Comparison of ENCODE assay signal across 14 cellular contexts in the genomic region with DNA sequence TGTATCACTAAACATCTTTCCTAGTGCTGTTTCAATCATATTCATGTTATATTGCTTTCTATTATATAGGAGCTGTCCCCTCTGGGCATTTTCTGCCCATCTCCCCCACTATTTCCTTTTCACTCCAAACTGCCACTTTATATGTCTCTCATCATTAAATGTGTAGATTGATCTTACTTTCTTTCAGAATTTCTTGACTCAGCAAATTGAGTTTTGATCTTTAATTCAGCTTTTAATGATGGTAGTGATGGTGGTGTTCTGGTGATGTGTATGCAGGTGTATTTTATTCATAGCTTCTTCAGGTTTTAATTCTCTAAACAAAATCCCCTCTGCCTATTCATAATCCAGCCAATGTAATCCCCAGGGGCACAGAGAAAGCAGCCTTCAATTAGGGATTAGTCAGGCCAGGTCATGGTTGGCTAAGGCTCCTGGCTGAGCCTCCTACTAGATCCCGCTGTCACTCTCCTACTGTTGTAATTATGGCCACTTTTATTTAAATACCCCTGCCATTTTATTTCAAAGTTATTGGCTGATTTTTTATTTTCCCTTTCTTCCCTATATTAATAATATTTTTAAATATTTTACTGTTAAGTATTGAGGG.
DNase-seq lines count a peak whose midpoint lies in the region; ATAC-seq, FAIRE-seq and TF ChIP-seq lines count a peak whose summit lies in the region.
"Had no signal": no experiment of that assay in that cellular context is flagged by ENCODE, and none has a peak within 500 bp of the region (broad histone marks: within the 10 kb centered on the region; RNA-seq: fewer than 3 reads in every experiment).

No MANE protein-coding gene starts in this region.

- H3K27ac Mint-ChIP-seq in activated T-helper 1 cell treated with anti-CD3 and anti-CD28 coated beads, Interleukin-12 subunit alpha, Interleukin-12 subunit beta, Interleukin-2, Interleukin-4 antibody, amounts not matched to agents 30 ng/mL and 10 ng/mL and 1 ng/mL, durations not matched to agents 14 hours and 24 hours and 36 hours, result no peak overlapping the region
- H3K27ac Mint-ChIP-seq: CD8-positive, alpha-beta memory T cell had no signal

- H2BK5ac ChIP-seq in H1 (ENCODE audit: low read depth, low read length), result no peak overlapping the region

- CTCF ChIA-PET in A549 (lab: Yijun Ruan, JAX) (no interaction called here), H1 (lab: Charles Lee; ENCODE audit: partially characterized antibody) (no interaction called here)

- H3K4me2 ChIP-seq in A549 (no peak overlapping the region), H1 (ENCODE audit: insufficient read depth in 1 of 2, low read depth in 2 of 2, low read length in 2 of 2) (no peak overlapping the region)
- H3K4me2 ChIP-seq: BLaER1 had no signal

- no peak for TF ChIP-seq RAD21 in A549 (conservative IDR thresholded peaks at IDR 0.05 in 1 of 2, IDR thresholded peaks at IDR 0.05 in 1 of 2)
- TF ChIP-seq RAD21 in H1 (IDR thresholded peaks at IDR 0.05 in 1 of 2, conservative IDR thresholded peaks at IDR 0.05 in 1 of 2; ENCODE audit: low read depth in 2 of 2, low read length in 2 of 2), result no peak

- H4K91ac ChIP-seq in H1 (replicated peaks; ENCODE audit: insufficient read length, low read length), result no peak overlapping the region

- no peaks in the 10 kb centered on the region; the same call in 1 of the 2 replicates for H3K23me2 ChIP-seq in H1 (ENCODE audit: low read depth, low read length)

- no peaks in the 10 kb centered on the region for H3K4me1 ChIP-seq in A549
- no peaks in the 10 kb centered on the region for H3K4me1 ChIP-seq in BE2C
- H3K4me1 ChIP-seq in H1 (replicated peaks in 1 of 4; ENCODE audit: control insufficient read depth in 3 of 4, insufficient read depth in 4 of 4, low read length in 3 of 4), result no peaks in the 10 kb centered on the region
- H3K4me1 ChIP-seq: BLaER1 had no signal

- no peak overlapping the region for H3K4me3 Mint-ChIP-seq in activated T-helper 1 cell treated with anti-CD3 and anti-CD28 coated beads, Interleukin-12 subunit alpha, Interleukin-12 subunit beta, Interleukin-2, Interleukin-4 antibody, amounts not matched to agents 30 ng/mL and 10 ng/mL and 1 ng/mL, durations not matched to agents 14 hours and 24 hours and 36 hours
- H3K4me3 Mint-ChIP-seq: CD8-positive, alpha-beta memory T cell had no signal

- H3K9me3 ChIP-seq in A549 (no peaks in the 10 kb centered on the region), BE2C (no peaks in the 10 kb centered on the region), H1 (ENCODE audit: insufficient read depth in 2 of 2, low read depth in 1 of 2, low read length in 1 of 2) (no peaks in the 10 kb centered on the region)
- H3K9me3 ChIP-seq: BLaER1 had no signal

- H3K4ac ChIP-seq in H1 (replicated peaks; ENCODE audit: insufficient read length, low read depth, low read length), result no peak overlapping the region

- H3K27ac ChIP-seq in A549 (no peak overlapping the region), H1 (ENCODE audit: low read depth, low read length) (no peak overlapping the region)
- H3K27ac ChIP-seq: BLaER1 had no signal

- no peak overlapping the region for H2BK12ac ChIP-seq in H1 (ENCODE audit: low read depth, low read length)

- no peak overlapping the region for H3K14ac ChIP-seq in H1 (ENCODE audit: insufficient read length)

- no peak overlapping the region for H3K18ac ChIP-seq in H1 (ENCODE audit: extremely low read depth, low read length)

- H3K79me1 ChIP-seq in H1 (ENCODE audit: low read depth, low read length), result no peaks in the 10 kb centered on the region

- no peak overlapping the region for H2BK15ac ChIP-seq in H1 (ENCODE audit: low read length)

- H4K5ac ChIP-seq in H1 (ENCODE audit: insufficient read length, low read depth, low read length), result no peak overlapping the region

- ATAC-seq in A549, result no peak
- ATAC-seq: GM12878, HCT116 had no signal

- H3K4me3 ChIP-seq in A549 (no peak overlapping the region), BE2C (ENCODE audit: low read depth, low read length) (no peak overlapping the region), H1 (ENCODE audit: extremely low read depth in 1 of 4, insufficient read depth in 2 of 4, low read depth in 3 of 4, low read length in 4 of 4) (no peak overlapping the region)
- H3K4me3 ChIP-seq: BLaER1, GM12878 had no signal

- no peak overlapping the region for H4K8ac ChIP-seq in H1 (ENCODE audit: extremely low read depth, insufficient read depth, low read length)

- POLR2A ChIA-PET in A549 (lab: Yijun Ruan, JAX) (no interaction called here), H1 (lab: Charles Lee; ENCODE audit: partially characterized antibody) (no interaction called here)

- no peaks in the 10 kb centered on the region for H4K20me1 ChIP-seq in H1 (replicated peaks in 1 of 2; ENCODE audit: control insufficient read depth in 1 of 2, insufficient read depth in 2 of 2, low read length in 2 of 2)
- H4K20me1 ChIP-seq: BLaER1 had no signal

- FAIRE-seq in A549 (lab: Jason Lieb, UNC) (no peak), H1 (lab: Jason Lieb, UNC) (no peak)
- FAIRE-seq: A204.1, GM12878, HTR-8/SVneo had no signal

- intact Hi-C loops in activated T-helper 1 cell treated with anti-CD3 and anti-CD28 coated beads, Interleukin-12 subunit alpha, Interleukin-12 subunit beta, Interleukin-2, Interleukin-4 antibody, amounts not matched to agents 30 ng/mL and 10 ng/mL and 1 ng/mL, durations not matched to agents 14 hours and 24 hours and 36 hours (cut with micrococcal nuclease), result no loop called here

- TF ChIP-seq CTCF in A549 (IDR thresholded peaks at IDR 0.05), result no peak
- no peak for TF ChIP-seq CTCF in BE2C (IDR thresholded peaks at IDR 0.05; ENCODE audit: low read depth, low read length)
- no peak for TF ChIP-seq CTCF in H1 (IDR thresholded peaks at IDR 0.05; ENCODE audit: control extremely low read depth in 1 of 3, insufficient read depth in 1 of 3, low read depth in 1 of 3, low read length in 3 of 3)

- no peaks in the 10 kb centered on the region for H3K36me3 Mint-ChIP-seq in activated T-helper 1 cell treated with anti-CD3 and anti-CD28 coated beads, Interleukin-12 subunit alpha, Interleukin-12 subunit beta, Interleukin-2, Interleukin-4 antibody, amounts not matched to agents 30 ng/mL and 10 ng/mL and 1 ng/mL, durations not matched to agents 14 hours and 24 hours and 36 hours (ENCODE audit: low read depth)
- H3K36me3 Mint-ChIP-seq: CD8-positive, alpha-beta memory T cell had no signal

- TF ChIP-seq EP300 in A549 (IDR thresholded peaks at IDR 0.05) (no peak), H1 (IDR thresholded peaks at IDR 0.05; ENCODE audit: borderline replicate concordance in 1 of 2, low read depth in 2 of 2, low read length in 2 of 2) (no peak)

- 24% methylated on average over 1 of the region's 1 CpG for WGBS in A549 (ENCODE audit: missing lambda C conversion rate)
- 100% methylated on average over 1 of the region's 1 CpG; no CpG with 5 or more reads in 1 of the 2 experiments for WGBS in H1 (ENCODE audit: extremely low coverage in 1 of 2, insufficient coverage in 1 of 2, insufficient read length in 1 of 2, insufficient replicate concordance in 2 of 2, low coverage in 1 of 2, low lambda C conversion rate in 2 of 2, missing lambda C conversion rate in 1 of 2), 2 experiments

- no peak overlapping the region for H2BK120ac ChIP-seq in H1 (replicated peaks; ENCODE audit: low read depth, low read length)

- peak overlapping the region; percentile 2 for H3K56ac ChIP-seq in H1 (replicated peaks; ENCODE audit: insufficient read length, low read depth, low read length)

- H3K23ac ChIP-seq in H1 (ENCODE audit: insufficient read length), result no peak overlapping the region

- no peak overlapping the region for H2AFZ ChIP-seq in H1 (ENCODE audit: low read length)

- H2AK5ac ChIP-seq in H1 (ENCODE audit: low read depth, low read length), result no peak overlapping the region

- no peak overlapping the region for H2BK20ac ChIP-seq in H1 (ENCODE audit: low read length)

- no peaks in the 10 kb centered on the region for H3K79me2 ChIP-seq in H1 (ENCODE audit: control insufficient read depth in 1 of 2, insufficient read depth in 2 of 2, low read length in 2 of 2)

- DNase-seq in A549 (ENCODE audit: low read depth in 1 of 2, low spot score in 1 of 2), result no peak
- DNase-seq in BE2C, result peak; percentile 31
- DNase-seq in NCI-H524 treated with DMSO at 0.1 percent for 48 hours (lab: John Stamatoyannopoulos, UW), result peak; percentile 27
- DNase-seq in H1 (ENCODE audit: low read depth in 1 of 2, low spot score in 2 of 2), result no peak
- DNase-seq in activated T-helper 1 cell treated with anti-CD3 and anti-CD28 coated beads, Interleukin-12 subunit alpha, Interleukin-12 subunit beta, Interleukin-2, Interleukin-4 antibody, amounts not matched to agents 30 ng/mL and 10 ng/mL and 1 ng/mL, durations not matched to agents 14 hours and 24 hours and 36 hours (ENCODE audit: low spot score), result no peak
- no peak for DNase-seq in T-helper 1 cell
- no peak for DNase-seq in NCI-H345 (lab: John Stamatoyannopoulos, UW)
- DNase-seq: CD8-positive, alpha-beta memory T cell; DMS79 had no signal

- H3K9me3 Mint-ChIP-seq in activated T-helper 1 cell treated with anti-CD3 and anti-CD28 coated beads, Interleukin-12 subunit alpha, Interleukin-12 subunit beta, Interleukin-2, Interleukin-4 antibody, amounts not matched to agents 30 ng/mL and 10 ng/mL and 1 ng/mL, durations not matched to agents 14 hours and 24 hours and 36 hours, result no peaks in the 10 kb centered on the region

- no peaks in the 10 kb centered on the region for H3K27me3 ChIP-seq in BE2C
- peaks cover 0 to 1% (median 0%) of the 10 kb centered on the region in 4 experiments; a peak in 1 of 7 replicates for H3K27me3 ChIP-seq in H1 (replicated peaks in 1 of 4; ENCODE audit: control insufficient read depth in 3 of 4, extremely low read depth in 1 of 4, insufficient read depth in 3 of 4, low read length in 3 of 4)
- H3K27me3 ChIP-seq: BLaER1 had no signal

- H3K36me3 ChIP-seq in BE2C, result no peaks in the 10 kb centered on the region
- H3K36me3 ChIP-seq in H1 (ENCODE audit: control insufficient read depth in 2 of 4, insufficient read depth in 4 of 4, low read length in 3 of 4), result no peaks in the 10 kb centered on the region
- H3K36me3 ChIP-seq: BLaER1 had no signal

- no peaks in the 10 kb centered on the region for H3K4me1 Mint-ChIP-seq in activated T-helper 1 cell treated with anti-CD3 and anti-CD28 coated beads, Interleukin-12 subunit alpha, Interleukin-12 subunit beta, Interleukin-2, Interleukin-4 antibody, amounts not matched to agents 30 ng/mL and 10 ng/mL and 1 ng/mL, durations not matched to agents 14 hours and 24 hours and 36 hours (ENCODE audit: low read depth)
- H3K4me1 Mint-ChIP-seq: CD8-positive, alpha-beta memory T cell had no signal

- H3K27me3 Mint-ChIP-seq in activated T-helper 1 cell treated with anti-CD3 and anti-CD28 coated beads, Interleukin-12 subunit alpha, Interleukin-12 subunit beta, Interleukin-2, Interleukin-4 antibody, amounts not matched to agents 30 ng/mL and 10 ng/mL and 1 ng/mL, durations not matched to agents 14 hours and 24 hours and 36 hours (ENCODE audit: insufficient read depth), result no peaks in the 10 kb centered on the region
- H3K27me3 Mint-ChIP-seq: CD8-positive, alpha-beta memory T cell had no signal

- TF ChIP-seq POLR2A in A549 (IDR thresholded peaks at IDR 0.05; ENCODE audit: low read length) (no peak), H1 (IDR thresholded peaks at IDR 0.05; ENCODE audit: control extremely low read depth in 1 of 2, low read depth in 2 of 2, low read length in 2 of 2) (no peak)

- H3K9ac ChIP-seq in H1 (replicated peaks in 1 of 4; ENCODE audit: extremely low read depth in 1 of 4, low read depth in 3 of 4, low read length in 3 of 4), result no peak overlapping the region
- H3K9ac ChIP-seq: BLaER1 had no signal

Comparison
In these comparisons a context has a peak if more than half of its experiments do, and no peak if none do; other contexts are left out.
1. DNase-seq: peak in BE2C (single experiment) and NCI-H524 treated with DMSO at 0.1 percent for 48 hours (single experiment); none in A549 (0 of 2), H1 (0 of 2), activated T-helper 1 cell treated with anti-CD3 and anti-CD28 coated beads, Interleukin-12 subunit alpha, Interleukin-12 subunit beta, Interleukin-2, Interleukin-4 antibody, amounts not matched to agents 30 ng/mL and 10 ng/mL and 1 ng/mL, durations not matched to agents 14 hours and 24 hours and 36 hours (single experiment), T-helper 1 cell (0 of 5) and NCI-H345 (single experiment).